ENCODE assay signal across 1 cellular context in genomic region chr11:94543695-94544581, GRCh38.
TF ChIP-seq lines count a peak whose summit lies in the region.

TSS of gene FUT4 (plus strand) at chr11:94543921. CDS start at chr11:94544134, 213 bp downstream.

TF ChIP-seq in K562, 482 proteins besides CTCF, POLR2A, EP300 and RAD21 (continued from another document and continues in another):
- TF ChIP-seq RERE (CRISPR knock-in tag; IDR thresholded peaks at IDR 0.05; ENCODE audit: borderline replicate concordance) (no peak), RBM14 (IDR thresholded peaks at IDR 0.05; ENCODE audit: borderline replicate concordance, insufficient read depth, low read depth, low read length) (0 out of 2 replicates have a peak, but pooled peaks have one; percentile 61), RBM17 (IDR thresholded peaks at IDR 0.05; ENCODE audit: borderline replicate concordance, low read depth, low read length) (no peak), ZBTB8A (IDR thresholded peaks at IDR 0.05; ENCODE audit: partially characterized antibody) (no peak), IRF9 (tag; IDR thresholded peaks at IDR 0.05) (no peak), PCBP2 (IDR thresholded peaks at IDR 0.05; ENCODE audit: low read depth, low read length, poor library complexity, severe bottlenecking) (no peak), NFIC (IDR thresholded peaks at IDR 0.05) (peak; percentile 53), CHAMP1 (IDR thresholded peaks at IDR 0.05) (peak; percentile 54; the same call in 1 of the 2 replicates), RREB1 (CRISPR knock-in tag; IDR thresholded peaks at IDR 0.05) (peak; percentile 79; the same call in 1 of the 2 replicates), CHD2 (IDR thresholded peaks at IDR 0.05; ENCODE audit: low read depth, low read length) (no peak), ZNF740 (CRISPR knock-in tag; IDR thresholded peaks at IDR 0.05) (peak; percentile 53), ZNF740 (tag; IDR thresholded peaks at IDR 0.05) (no peak), KLF1 (tag; IDR thresholded peaks at IDR 0.05) (peak; percentile 77), HDAC1 (IDR thresholded peaks at IDR 0.05) (0 out of 4 replicates have a peak, but pooled peaks of 1 of the 2 experiments have one; percentile 33), HOXB6 (CRISPR knock-in tag; IDR thresholded peaks at IDR 0.05; ENCODE audit: borderline replicate concordance) (no peak), ATF3 (IDR thresholded peaks at IDR 0.05) (no peak), ATF3 (CRISPR knock-in tag; conservative IDR thresholded peaks at IDR 0.05) (peak; percentile 55; the same call in 1 of the 2 replicates), SAFB (IDR thresholded peaks at IDR 0.05; ENCODE audit: borderline replicate concordance, low read depth, low read length) (no peak), CREB3 (tag; conservative IDR thresholded peaks at IDR 0.05; ENCODE audit: low read depth) (no peak), HNRNPLL (IDR thresholded peaks at IDR 0.05; ENCODE audit: low read depth, low read length, poor library complexity, severe bottlenecking) (peak; percentile 69), ETS2 (tag; IDR thresholded peaks at IDR 0.05; ENCODE audit: borderline replicate concordance, poor library complexity, severe bottlenecking) (no peak), GATA2 (CRISPR knock-in tag; IDR thresholded peaks at IDR 0.05) (no peak), ILK (tag; IDR thresholded peaks at IDR 0.05; ENCODE audit: borderline replicate concordance, low read depth) (no peak), ZNF609 (CRISPR knock-in tag; IDR thresholded peaks at IDR 0.05; ENCODE audit: borderline replicate concordance) (no peak), ETS1 (conservative IDR thresholded peaks at IDR 0.05; ENCODE audit: control insufficient read depth, low read depth, low read length) (no peak; the same call in none of the 2 replicates), TEAD4 (IDR thresholded peaks at IDR 0.05; ENCODE audit: low read length) (no peak), TEAD4 (CRISPR knock-in tag; IDR thresholded peaks at IDR 0.05; ENCODE audit: borderline replicate concordance) (peak; percentile 75; the same call in 1 of the 2 replicates), ARID1B (IDR thresholded peaks at IDR 0.05) (peak; percentile 57), ZNF583 (CRISPR knock-in tag; IDR thresholded peaks at IDR 0.05) (peak; percentile 70; the same call in 1 of the 2 replicates), RB1 (IDR thresholded peaks at IDR 0.05; ENCODE audit: low read depth) (peak; percentile 53; the same call in 1 of the 2 replicates), ZNF780A (CRISPR knock-in tag; IDR thresholded peaks at IDR 0.05) (no peak)
